ENCODE assay signal across 22 cellular contexts in the genomic region with DNA sequence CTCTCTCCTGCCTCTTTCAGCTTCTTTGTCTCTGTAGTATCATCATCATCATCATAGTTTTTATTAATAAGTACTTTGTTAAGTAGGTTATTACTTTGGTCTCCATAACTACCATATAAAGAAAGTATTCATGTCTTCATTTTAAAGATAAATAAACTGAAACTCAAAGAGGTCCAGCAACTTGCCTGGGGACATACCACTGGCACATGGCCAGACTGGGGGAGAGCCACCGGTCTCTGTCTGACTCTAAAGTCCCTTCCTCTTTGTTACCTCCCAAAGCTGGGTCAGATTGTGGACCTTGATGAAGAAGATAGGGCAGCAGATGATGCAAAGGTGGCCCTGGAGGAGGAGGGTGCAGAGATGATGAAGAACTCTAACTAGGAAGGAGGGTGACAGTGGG. TPM values are rescaled to one million over a fixed set of nuclear protein-coding genes. Genes with fewer than 3 reads are reported as not detected.
DNase-seq lines count a peak whose midpoint lies in the region; ATAC-seq and TF ChIP-seq lines count a peak whose summit lies in the region.
"Had no signal": no experiment of that assay in that cellular context is flagged by ENCODE, and none has a peak within 500 bp of the region (broad histone marks: within the 10 kb centered on the region; RNA-seq: fewer than 3 reads in every experiment).

No MANE protein-coding gene starts in this region.

- H4K12ac ChIP-seq in trophoblast cell (ENCODE audit: low read depth, low read length): no peak overlapping the region

- no peak overlapping the region for H2AK5ac ChIP-seq in trophoblast cell (ENCODE audit: low read length)

- no peak overlapping the region for H3K4ac ChIP-seq in trophoblast cell (ENCODE audit: low read depth, low read length)

- H2BK120ac ChIP-seq in trophoblast cell (ENCODE audit: insufficient read depth, low read length, poor library complexity): no peak overlapping the region

- peaks cover 4% of the 10 kb centered on the region for H3K79me1 ChIP-seq in trophoblast cell (ENCODE audit: low read length)

- CTCF ChIA-PET in HEK293 (lab: Yijun Ruan, JAX): interaction anchor here (0.7 to 2.6 kb wide), 8 partner anchors 9 to 340 kb away, joined by 3 to 20 read pairs (median 3); no protein-coding TSS in a partner anchor

- no peak for TF ChIP-seq CTCF in HEK293 (tag by site-specific recombination; IDR thresholded peaks at IDR 0.05)
- TF ChIP-seq CTCF in colonic mucosa (IDR thresholded peaks at IDR 0.05): no peak

- intact Hi-C loops in colonic mucosa (cut with DNase I): no loop called here

- H4K8ac ChIP-seq in trophoblast cell (ENCODE audit: low read depth, low read length): no peak overlapping the region

- POLR2A ChIA-PET in HEK293 (lab: Yijun Ruan, JAX): interaction anchor here (1.2 kb wide), 1 partner anchor 20 kb away, joined by 3 read pairs; no protein-coding TSS in a partner anchor

- ATAC-seq in GM18520 (IDR thresholded peaks at IDR 0.05; ENCODE audit: unreplicated experiment) (no peak), HG02623 (IDR thresholded peaks at IDR 0.05; ENCODE audit: unreplicated experiment) (no peak), HG03565 (IDR thresholded peaks at IDR 0.05; ENCODE audit: unreplicated experiment) (no peak)
- ATAC-seq: Right ventricle myocardium inferior had no signal

- H3K9ac ChIP-seq in colonic mucosa (ENCODE audit: low read depth in 2 of 2, low read length in 2 of 2) (peak overlapping the region in 1 of 2 donors; percentile 19), trophoblast cell (ENCODE audit: low read length) (no peak overlapping the region)
- H3K9ac ChIP-seq: KMS-11 had no signal

- no peak overlapping the region for H3K18ac ChIP-seq in trophoblast cell (ENCODE audit: low read length)

- H3K14ac ChIP-seq in trophoblast cell (ENCODE audit: low read length): no peak overlapping the region

- H3K4me3 ChIP-seq in HEK293 (ENCODE audit: low read depth, low read length): no peak overlapping the region
- H3K4me3 ChIP-seq in colonic mucosa: no peak overlapping the region
- H3K4me3 ChIP-seq in trophoblast cell (ENCODE audit: low read depth, low read length): no peak overlapping the region

- peak overlapping the region; percentile 33 for H2BK12ac ChIP-seq in trophoblast cell (ENCODE audit: low read length)

- no peaks in the 10 kb centered on the region for H3K36me3 ChIP-seq in HEK293 (ENCODE audit: control insufficient read depth in 2 of 2, insufficient read depth in 1 of 2, low read length in 2 of 2)
- no peaks in the 10 kb centered on the region for H3K36me3 ChIP-seq in colonic mucosa
- no peaks in the 10 kb centered on the region for H3K36me3 ChIP-seq in trophoblast cell (ENCODE audit: control insufficient read depth in 1 of 2, insufficient read depth in 2 of 2, low read length in 2 of 2)

- H2AFZ ChIP-seq in trophoblast cell (ENCODE audit: insufficient read depth, low read length, poor library complexity): no peak overlapping the region

- DNase-seq in COLO829 (ENCODE audit: low spot score) (peak; percentile 44), colonic mucosa (no peak), trophoblast cell (no peak), NOMO-1 treated with DMSO at 0.1 percent for 48 hours (lab: John Stamatoyannopoulos, UW; ENCODE audit: unreplicated experiment) (no peak)
- DNase-seq: CD8-positive, alpha-beta memory T cell; GF-D8; NCI-H1417; NCI-H1694 treated with DMSO at 0.1 percent for 48 hours; NCI-H2081 treated with DMSO at 0.1 percent for 48 hours; NCI-H2171 treated with DMSO at 0.1 percent for 48 hours had no signal

- H3K27me3 ChIP-seq in colonic mucosa: no peaks in the 10 kb centered on the region
- peaks cover 2% of the 10 kb centered on the region for H3K27me3 ChIP-seq in trophoblast cell (ENCODE audit: insufficient read depth, low read length)

- no peaks in the 10 kb centered on the region for H3K9me3 ChIP-seq in HEK293 (ENCODE audit: control insufficient read depth, insufficient read depth, low read depth, low read length)
- no peaks in the 10 kb centered on the region for H3K9me3 ChIP-seq in colonic mucosa
- no peaks in the 10 kb centered on the region for H3K9me3 ChIP-seq in trophoblast cell (ENCODE audit: insufficient read depth, low read depth, low read length)

- H3K4me1 ChIP-seq in HEK293 (ENCODE audit: control insufficient read depth, insufficient read depth, low read length) (no peaks in the 10 kb centered on the region), colonic mucosa (peaks cover 22% of the 10 kb centered on the region), trophoblast cell (ENCODE audit: control insufficient read depth in 1 of 2, insufficient read depth in 2 of 2, low read length in 2 of 2) (peaks cover 0 to 2% of the 10 kb centered on the region in 2 experiments)

- no CpG with 5 or more reads among the region's 1 CpG for WGBS in trophoblast cell (ENCODE audit: extremely low coverage, insufficient coverage, insufficient read length)

- H2BK5ac ChIP-seq in trophoblast cell (ENCODE audit: low read depth, low read length, poor library complexity): no peak overlapping the region

- no peak overlapping the region for H4K91ac ChIP-seq in trophoblast cell (ENCODE audit: low read depth, low read length)

- H3K4me2 ChIP-seq in trophoblast cell (ENCODE audit: low read length): no peak overlapping the region
- H3K4me2 ChIP-seq: KMS-11 had no signal

- H3K27ac ChIP-seq in HEK293 (ENCODE audit: extremely low read depth, low read depth, low read length) (no peak overlapping the region), colonic mucosa (peak overlapping the region; percentile 9), trophoblast cell (ENCODE audit: low read depth, low read length) (no peak overlapping the region)
- H3K27ac ChIP-seq: C4-2B, HL-60, KMS-11 had no signal

- H3K23ac ChIP-seq in trophoblast cell (ENCODE audit: low read length): no peak overlapping the region

- H3K79me2 ChIP-seq in trophoblast cell (ENCODE audit: control insufficient read depth, insufficient read depth, low read length, poor library complexity): no peaks in the 10 kb centered on the region

TF ChIP-seq in HEK293, 187 proteins besides CTCF, POLR2A, EP300 and RAD21 (continues in another document):
- TF ChIP-seq, protein P1, sequence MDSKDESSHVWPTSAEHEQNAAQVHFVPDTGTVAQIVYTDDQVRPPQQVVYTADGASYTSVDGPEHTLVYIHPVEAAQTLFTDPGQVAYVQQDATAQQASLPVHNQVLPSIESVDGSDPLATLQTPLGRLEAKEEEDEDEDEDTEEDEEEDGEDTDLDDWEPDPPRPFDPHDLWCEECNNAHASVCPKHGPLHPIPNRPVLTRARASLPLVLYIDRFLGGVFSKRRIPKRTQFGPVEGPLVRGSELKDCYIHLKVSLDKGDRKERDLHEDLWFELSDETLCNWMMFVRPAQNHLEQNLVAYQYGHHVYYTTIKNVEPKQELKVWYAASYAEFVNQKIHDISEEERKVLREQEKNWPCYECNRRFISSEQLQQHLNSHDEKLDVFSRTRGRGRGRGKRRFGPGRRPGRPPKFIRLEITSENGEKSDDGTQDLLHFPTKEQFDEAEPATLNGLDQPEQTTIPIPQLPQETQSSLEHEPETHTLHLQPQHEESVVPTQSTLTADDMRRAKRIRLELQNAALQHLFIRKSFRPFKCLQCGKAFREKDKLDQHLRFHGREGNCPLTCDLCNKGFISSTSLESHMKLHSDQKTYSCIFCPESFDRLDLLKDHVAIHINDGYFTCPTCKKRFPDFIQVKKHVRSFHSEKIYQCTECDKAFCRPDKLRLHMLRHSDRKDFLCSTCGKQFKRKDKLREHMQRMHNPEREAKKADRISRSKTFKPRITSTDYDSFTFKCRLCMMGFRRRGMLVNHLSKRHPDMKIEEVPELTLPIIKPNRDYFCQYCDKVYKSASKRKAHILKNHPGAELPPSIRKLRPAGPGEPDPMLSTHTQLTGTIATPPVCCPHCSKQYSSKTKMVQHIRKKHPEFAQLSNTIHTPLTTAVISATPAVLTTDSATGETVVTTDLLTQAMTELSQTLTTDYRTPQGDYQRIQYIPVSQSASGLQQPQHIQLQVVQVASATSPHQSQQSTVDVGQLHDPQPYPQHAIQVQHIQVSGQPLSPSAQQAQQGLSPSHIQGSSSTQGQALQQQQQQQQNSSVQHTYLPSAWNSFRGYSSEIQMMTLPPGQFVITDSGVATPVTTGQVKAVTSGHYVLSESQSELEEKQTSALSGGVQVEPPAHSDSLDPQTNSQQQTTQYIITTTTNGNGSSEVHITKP (tag by site-specific recombination; IDR thresholded peaks at IDR 0.05): no peak
- no peak for TF ChIP-seq ZNF366 (tag by site-specific recombination; conservative IDR thresholded peaks at IDR 0.05)
- TF ChIP-seq, protein P2, sequence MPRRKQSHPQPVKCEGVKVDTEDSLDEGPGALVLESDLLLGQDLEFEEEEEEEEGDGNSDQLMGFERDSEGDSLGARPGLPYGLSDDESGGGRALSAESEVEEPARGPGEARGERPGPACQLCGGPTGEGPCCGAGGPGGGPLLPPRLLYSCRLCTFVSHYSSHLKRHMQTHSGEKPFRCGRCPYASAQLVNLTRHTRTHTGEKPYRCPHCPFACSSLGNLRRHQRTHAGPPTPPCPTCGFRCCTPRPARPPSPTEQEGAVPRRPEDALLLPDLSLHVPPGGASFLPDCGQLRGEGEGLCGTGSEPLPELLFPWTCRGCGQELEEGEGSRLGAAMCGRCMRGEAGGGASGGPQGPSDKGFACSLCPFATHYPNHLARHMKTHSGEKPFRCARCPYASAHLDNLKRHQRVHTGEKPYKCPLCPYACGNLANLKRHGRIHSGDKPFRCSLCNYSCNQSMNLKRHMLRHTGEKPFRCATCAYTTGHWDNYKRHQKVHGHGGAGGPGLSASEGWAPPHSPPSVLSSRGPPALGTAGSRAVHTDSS (tag by site-specific recombination; IDR thresholded peaks at IDR 0.05): peak; percentile 27; the same call in 1 of the 2 replicates
- no peak for TF ChIP-seq KLF10 (tag by site-specific recombination; IDR thresholded peaks at IDR 0.05)
- no peak for TF ChIP-seq SCRT2 (tag by site-specific recombination; IDR thresholded peaks at IDR 0.05)

RNA-seq across cellular contexts. Expression of a gene that starts 8.5 kb away (rescaled TPM):
- total RNA-seq in colonic mucosa: 100 to 1,000 TPM; 299 to 498 TPM
- polyA plus RNA-seq in trophoblast cell (2013): 9.7 and 11.3 TPM in 2 replicates
- total RNA-seq: A172; CD8-positive, alpha-beta memory T cell; H4; HepG2; Right ventricle myocardium inferior had no signal
- polyA plus RNA-seq: CD8-positive, alpha-beta memory T cell; HepG2 had no signal

RNA-seq across cellular contexts. Expression of a gene that starts 14.8 kb away (rescaled TPM):
- total RNA-seq in colonic mucosa: 10 to 100 TPM in 1 of 2 donors, 1 to 10 TPM in 1; 5.0 to 24.9 TPM
- 0.01 and 0.03 TPM in 2 replicates for polyA plus RNA-seq in trophoblast cell (2013)
- total RNA-seq: A172; CD8-positive, alpha-beta memory T cell; H4; HepG2; Right ventricle myocardium inferior had no signal
- polyA plus RNA-seq: AG04450; CD8-positive, alpha-beta memory T cell; HepG2 had no signal

RNA-seq across cellular contexts. Expression of a gene that starts 19.4 kb away (rescaled TPM):
- 10 to 100 TPM in 1 of 2 donors, 1 to 10 TPM in 1; 8.6 to 18.1 TPM for total RNA-seq in colonic mucosa
- polyA plus RNA-seq in trophoblast cell (2013): 91.3 and 93.4 TPM in 2 replicates
